ENCODE assay signal across 12 cellular contexts in the genomic region with DNA sequence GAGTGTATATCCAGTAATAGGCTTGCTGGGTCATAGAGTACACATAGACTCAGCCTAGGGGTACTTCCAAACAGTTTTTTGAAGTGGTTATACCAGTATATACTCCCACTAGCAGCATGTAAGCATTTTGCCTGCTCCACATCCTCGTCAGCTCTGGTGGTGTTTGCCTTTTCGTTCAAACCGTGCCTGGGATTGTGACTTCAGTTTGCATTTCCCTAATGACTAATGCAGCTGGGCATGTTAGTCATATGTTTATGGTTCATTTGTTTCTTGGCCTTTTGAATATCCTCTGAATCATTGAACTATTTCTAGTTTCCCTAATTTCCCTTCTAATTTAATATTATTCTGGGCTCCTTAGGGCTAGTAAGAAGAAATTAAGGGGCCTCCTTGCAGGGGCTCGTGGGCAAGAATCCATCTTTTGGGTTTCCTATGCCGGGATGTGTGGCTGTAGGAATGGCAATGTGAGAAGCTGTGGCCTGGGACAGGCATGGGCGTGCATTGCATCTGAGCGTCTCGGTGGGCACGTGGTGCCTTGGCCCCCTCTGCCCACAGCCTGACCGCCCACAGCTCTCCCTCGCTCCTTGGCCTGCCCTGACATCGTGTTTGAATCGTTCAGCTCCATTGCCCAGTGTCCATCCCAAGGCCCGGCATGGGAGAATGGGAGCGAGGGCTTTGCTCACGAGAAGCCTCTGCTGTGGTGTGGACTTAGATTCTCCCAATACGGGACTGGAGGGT. TPM values are rescaled to one million over a fixed set of nuclear protein-coding genes. Genes with fewer than 3 reads are reported as not detected.
A peak's percentile ranks its signal among the peaks of the same experiment; 100 is the strongest.
DNase-seq lines count a peak whose midpoint lies in the region; ATAC-seq and TF ChIP-seq lines count a peak whose summit lies in the region.
"Had no signal": no experiment of that assay in that cellular context is flagged by ENCODE, and none has a peak within 500 bp of the region (broad histone marks: within the 10 kb centered on the region; RNA-seq: fewer than 3 reads in every experiment).

No MANE protein-coding gene starts in this region.

- intact Hi-C loops in naive thymus-derived CD4-positive, alpha-beta T cell (cut with micrococcal nuclease) = no loop called here

- no peak overlapping the region for H3K4me3 ChIP-seq in neural progenitor cell
- no peak overlapping the region for H3K4me3 ChIP-seq in naive thymus-derived CD4-positive, alpha-beta T cell (ENCODE audit: low read length)

- H4K20me1 ChIP-seq in neural progenitor cell (ENCODE audit: low read depth) = no peaks in the 10 kb centered on the region

- POLR2A ChIA-PET in naive thymus-derived CD4-positive, alpha-beta T cell (lab: Charles Lee) = no interaction called here

- no peak overlapping the region for H3K4me2 ChIP-seq in neural progenitor cell

- DNase-seq in AG20443 (ENCODE audit: low spot score) (peak; percentile 87), LoVo (ENCODE audit: low spot score) (peak; percentile 28), dedifferentiated amniotic fluid mesenchymal stem cell (ENCODE audit: extremely low spot score) (peak; percentile 85), neural progenitor cell (ENCODE audit: low spot score) (no peak), SHP77 (lab: John Stamatoyannopoulos, UW) (no peak), NCI-H1436 treated with DMSO at 0.1 percent for 48 hours (lab: John Stamatoyannopoulos, UW) (no peak)
- DNase-seq in naive thymus-derived CD4-positive, alpha-beta T cell = no peak
- DNase-seq: activated CD8-positive, alpha-beta T cell treated with anti-CD3 and anti-CD28 coated beads, Interleukin-2, amount 10 ng/mL, durations not matched to agents 7 days and 5 days; DND-41; left ventricle myocardium superior; small intestine had no signal

- no peaks in the 10 kb centered on the region for H3K79me2 ChIP-seq in neural progenitor cell (ENCODE audit: low read depth)

- H3F3A ChIP-seq in neural progenitor cell (ENCODE audit: low read depth) = no peaks in the 10 kb centered on the region

- H3K4me3 Mint-ChIP-seq in neural progenitor cell = no peak overlapping the region
- H3K4me3 Mint-ChIP-seq in naive thymus-derived CD4-positive, alpha-beta T cell = no peak overlapping the region
- H3K4me3 Mint-ChIP-seq: activated CD8-positive, alpha-beta T cell treated with anti-CD3 and anti-CD28 coated beads, Interleukin-2, amount 10 ng/mL, durations not matched to agents 7 days and 5 days had no signal

- no peak overlapping the region for H2AFZ ChIP-seq in neural progenitor cell (replicated peaks)

- H3K36me3 ChIP-seq in neural progenitor cell = no peaks in the 10 kb centered on the region
- H3K36me3 ChIP-seq in naive thymus-derived CD4-positive, alpha-beta T cell (ENCODE audit: control insufficient read depth in 2 of 3, insufficient read depth in 3 of 3, low read length in 3 of 3) = peaks cover 0 to 20% (median 0%) of the 10 kb centered on the region in 3 experiments

- H3K27me3 ChIP-seq in neural progenitor cell = no peaks in the 10 kb centered on the region
- H3K27me3 ChIP-seq in naive thymus-derived CD4-positive, alpha-beta T cell (ENCODE audit: control insufficient read depth in 2 of 2, insufficient read depth in 2 of 2, low read length in 2 of 2) = no peaks in the 10 kb centered on the region

- peaks cover 4% of the 10 kb centered on the region for H3K27me3 Mint-ChIP-seq in neural progenitor cell (ENCODE audit: insufficient read depth, low read depth)
- no peaks in the 10 kb centered on the region for H3K27me3 Mint-ChIP-seq in naive thymus-derived CD4-positive, alpha-beta T cell

- H3K4me1 ChIP-seq in neural progenitor cell = no peaks in the 10 kb centered on the region
- no peaks in the 10 kb centered on the region for H3K4me1 ChIP-seq in naive thymus-derived CD4-positive, alpha-beta T cell (ENCODE audit: control insufficient read depth in 2 of 2, insufficient read depth in 2 of 2, low read length in 2 of 2)

- TF ChIP-seq CTCF in neural progenitor cell (IDR thresholded peaks at IDR 0.05) = no peak

- no peak for ATAC-seq in naive thymus-derived CD4-positive, alpha-beta T cell
- no peak for ATAC-seq in HG02623 (IDR thresholded peaks at IDR 0.05; ENCODE audit: unreplicated experiment)
- ATAC-seq: activated CD8-positive, alpha-beta T cell treated with anti-CD3 and anti-CD28 coated beads, Interleukin-2, amount 10 ng/mL, durations not matched to agents 7 days and 5 days; left ventricle myocardium superior had no signal

- CTCF ChIA-PET in naive thymus-derived CD4-positive, alpha-beta T cell (lab: Charles Lee) = interaction anchor here (0.7 kb wide), 1 partner anchor 283 kb away, joined by 3 read pairs; no protein-coding TSS in a partner anchor

- no peak overlapping the region for H3K9ac ChIP-seq in neural progenitor cell

- H3K27ac Mint-ChIP-seq in neural progenitor cell = peak overlapping the region; percentile 8
- H3K27ac Mint-ChIP-seq in naive thymus-derived CD4-positive, alpha-beta T cell = no peak overlapping the region
- H3K27ac Mint-ChIP-seq: activated CD8-positive, alpha-beta T cell treated with anti-CD3 and anti-CD28 coated beads, Interleukin-2, amount 10 ng/mL, durations not matched to agents 7 days and 5 days had no signal

- no peak overlapping the region for H3K27ac ChIP-seq in neural progenitor cell
- H3K27ac ChIP-seq in naive thymus-derived CD4-positive, alpha-beta T cell (ENCODE audit: low read depth, low read length) = no peak overlapping the region

- H3K9me3 Mint-ChIP-seq in neural progenitor cell = no peaks in the 10 kb centered on the region
- no peaks in the 10 kb centered on the region for H3K9me3 Mint-ChIP-seq in naive thymus-derived CD4-positive, alpha-beta T cell

- H3K9me3 ChIP-seq in neural progenitor cell (ENCODE audit: low read depth) = no peaks in the 10 kb centered on the region
- H3K9me3 ChIP-seq in naive thymus-derived CD4-positive, alpha-beta T cell (ENCODE audit: control insufficient read depth in 2 of 3, low read length in 3 of 3) = no peaks in the 10 kb centered on the region

- H3K36me3 Mint-ChIP-seq in neural progenitor cell = peaks cover 11% of the 10 kb centered on the region
- H3K36me3 Mint-ChIP-seq in naive thymus-derived CD4-positive, alpha-beta T cell = peaks cover 7 to 52% (median 32%) of the 10 kb centered on the region in 5 donors

- peaks cover 3% of the 10 kb centered on the region for H3K4me1 Mint-ChIP-seq in neural progenitor cell
- H3K4me1 Mint-ChIP-seq in naive thymus-derived CD4-positive, alpha-beta T cell = no peaks in the 10 kb centered on the region

RNA-seq across cellular contexts. Expression of a gene that starts 26.4 kb away (rescaled TPM):
- 8.3 and 15.3 TPM in 2 replicates for total RNA-seq in neural progenitor cell (ENCODE audit: low replicate concordance)
- total RNA-seq in naive thymus-derived CD4-positive, alpha-beta T cell = 10 to 100 TPM in 2 of 5 experiments, 1 to 10 TPM in 3; 4.8 to 58.3 (median 8.1) TPM
- polyA plus RNA-seq in naive thymus-derived CD4-positive, alpha-beta T cell = 1 to 10 TPM; 4.8 to 5.7 TPM

Comparison
In these comparisons a context has a peak if more than half of its experiments do, and no peak if none do; other contexts are left out.
1. DNase-seq: peak in AG20443 (single experiment), LoVo (single experiment) and dedifferentiated amniotic fluid mesenchymal stem cell (single experiment); none in neural progenitor cell (single experiment), naive thymus-derived CD4-positive, alpha-beta T cell (0 of 9), SHP77 (0 of 2) and NCI-H1436 treated with DMSO at 0.1 percent for 48 hours (single experiment).